Comparison of ENCODE assay signal across 12 cellular contexts in genomic region chr13:110400786-110401533, GRCh38.
DNase-seq lines count a peak whose midpoint lies in the region; ATAC-seq and TF ChIP-seq lines count a peak whose summit lies in the region.
"Had no signal": no experiment of that assay in that cellular context is flagged by ENCODE, and none has a peak within 500 bp of the region (broad histone marks: within the 10 kb centered on the region; RNA-seq: fewer than 3 reads in every experiment).

No MANE protein-coding gene starts in this region.

- H3K4me3 ChIP-seq in ascending aorta (no peak overlapping the region), fibroblast of villous mesenchyme (ENCODE audit: low read depth, low read length) (no peak overlapping the region), sigmoid colon (no peak overlapping the region)
- H3K4me3 ChIP-seq: skin epidermis had no signal

- TF ChIP-seq POLR2A in sigmoid colon (IDR thresholded peaks at IDR 0.05) = no peak

- H3K27me3 ChIP-seq in ascending aorta (no peaks in the 10 kb centered on the region), sigmoid colon (no peaks in the 10 kb centered on the region), foreskin keratinocyte (no peaks in the 10 kb centered on the region)

- H3K36me3 ChIP-seq in ascending aorta = no peaks in the 10 kb centered on the region
- H3K36me3 ChIP-seq in sigmoid colon = no peaks in the 10 kb centered on the region

- no peak for TF ChIP-seq EP300 in sigmoid colon (IDR thresholded peaks at IDR 0.05)

- TF ChIP-seq CTCF in AG09319 (IDR thresholded peaks at IDR 0.05; ENCODE audit: low read depth, low read length) (no peak), ascending aorta (IDR thresholded peaks at IDR 0.05) (no peak), fibroblast of villous mesenchyme (IDR thresholded peaks at IDR 0.05; ENCODE audit: insufficient read depth, low read depth, low read length) (no peak), sigmoid colon (IDR thresholded peaks at IDR 0.05) (no peak), foreskin keratinocyte (conservative IDR thresholded peaks at IDR 0.05) (no peak)

- H3K27ac ChIP-seq in ascending aorta = peak overlapping the region; percentile 88 to 99
- H3K27ac ChIP-seq in sigmoid colon = peak overlapping the region; percentile 90 to 96 (median 93)
- H3K27ac ChIP-seq in foreskin keratinocyte = no peak overlapping the region

- no peak for ATAC-seq in foreskin keratinocyte

- DNase-seq in AG09319 (ENCODE audit: extremely low read depth, low read depth) (peak; percentile 86), ascending aorta (ENCODE audit: low spot score in 2 of 2) (no peak), fibroblast of villous mesenchyme (ENCODE audit: low read depth) (peak; percentile 95), sigmoid colon (no peak), NK-92 (lab: John Stamatoyannopoulos, UW; ENCODE audit: unreplicated experiment) (no peak), foreskin keratinocyte (no peak), iPS-NIHi11 (ENCODE audit: low spot score) (no peak), NCI-H2081 treated with DMSO at 0.1 percent for 48 hours (lab: John Stamatoyannopoulos, UW) (no peak)
- DNase-seq: activated CD8-positive, alpha-beta memory T cell treated with anti-CD3 and anti-CD28 coated beads for 24 hours; naive B cell; NCI-H2107 had no signal

- peaks cover 15 to 68% of the 10 kb centered on the region in 2 donors for H3K4me1 ChIP-seq in ascending aorta
- peaks cover 0 to 89% (median 80%) of the 10 kb centered on the region in 4 donors for H3K4me1 ChIP-seq in sigmoid colon
- H3K4me1 ChIP-seq in foreskin keratinocyte = no peaks in the 10 kb centered on the region

- intact Hi-C loops in ascending aorta (cut with DNase I) (no loop called here), sigmoid colon (cut with DNase I) (no loop called here)

- no peaks in the 10 kb centered on the region for H3K9me3 ChIP-seq in ascending aorta
- H3K9me3 ChIP-seq in sigmoid colon = no peaks in the 10 kb centered on the region

- WGBS in sigmoid colon, 2 donors = 66 to 71% methylated on average over 3 of the region's 3 CpGs

Comparison
In these comparisons a context has a peak if more than half of its experiments do, and no peak if none do; other contexts are left out.
1. DNase-seq: peak in AG09319 (single experiment) and fibroblast of villous mesenchyme (single experiment); none in ascending aorta (0 of 2), sigmoid colon (single experiment), NK-92 (single experiment), foreskin keratinocyte (0 of 2), iPS-NIHi11 (single experiment) and NCI-H2081 treated with DMSO at 0.1 percent for 48 hours (single experiment).